Comparison of ENCODE assay signal across 16 cellular contexts in genomic region chr15:72179950-72180581, GRCh38. TPM values are rescaled to one million over a fixed set of nuclear protein-coding genes. Genes with fewer than 3 reads are reported as not detected.
DNase-seq lines count a peak whose midpoint lies in the region; ATAC-seq and TF ChIP-seq lines count a peak whose summit lies in the region.
"Had no signal": no experiment of that assay in that cellular context is flagged by ENCODE, and none has a peak within 500 bp of the region (broad histone marks: within the 10 kb centered on the region; RNA-seq: fewer than 3 reads in every experiment).

No MANE protein-coding gene starts in this region.

- H3K27ac Mint-ChIP-seq in type B pancreatic cell, result no peak overlapping the region

- peaks cover 39% of the 10 kb centered on the region for H3K4me1 ChIP-seq in lower lobe of right lung
- H3K4me1 ChIP-seq: Caco-2 had no signal

- peaks cover 24% of the 10 kb centered on the region for H3K4me1 Mint-ChIP-seq in type B pancreatic cell (ENCODE audit: unreplicated experiment)

- TF ChIP-seq CTCF in dorsolateral prefrontal cortex (IDR thresholded peaks at IDR 0.05 in 54 of 56, conservative IDR thresholded peaks at IDR 0.05 in 2 of 56; ENCODE audit: low read depth in 1 of 56, partially characterized antibody in 56 of 56) (peak in 13 of 56 donors; percentile 6 to 32 (median 19)), lower lobe of right lung (IDR thresholded peaks at IDR 0.05) (no peak), type B pancreatic cell (conservative IDR thresholded peaks at IDR 0.05) (no peak)

- H3K36me3 Mint-ChIP-seq in type B pancreatic cell, result no peaks in the 10 kb centered on the region

- peaks cover 0 to 7% (median 0%) of the 10 kb centered on the region in 45 donors for H3K27me3 ChIP-seq in dorsolateral prefrontal cortex
- H3K27me3 ChIP-seq in lower lobe of right lung (ENCODE audit: low read depth), result peaks cover 11% of the 10 kb centered on the region

- intact Hi-C loops in dorsolateral prefrontal cortex (cut with DNase I), result no loop called here
- intact Hi-C loops in lower lobe of right lung (cut with DNase I), result no loop called here

- H3K27ac ChIP-seq in dorsolateral prefrontal cortex, result peak overlapping the region in 44 of 59 donors; percentile 5 to 78 (median 57)
- H3K27ac ChIP-seq in lower lobe of right lung, result peak overlapping the region; percentile 38
- peak overlapping the region; percentile 67 for H3K27ac ChIP-seq in substantia nigra (ENCODE audit: low read depth, low read length, poor library complexity, severe bottlenecking)
- H3K27ac ChIP-seq: PC-9 had no signal

- no peaks in the 10 kb centered on the region for H3K9me3 ChIP-seq in lower lobe of right lung
- H3K9me3 ChIP-seq: Caco-2 had no signal

- H3K4me3 ChIP-seq in dorsolateral prefrontal cortex, result peak overlapping the region in 8 of 59 donors; percentile 0 to 21 (median 6)
- H3K4me3 ChIP-seq in lower lobe of right lung, result no peak overlapping the region
- H3K4me3 ChIP-seq: PC-9 had no signal

- peak; percentile 7 for DNase-seq in NCI-H748 (lab: John Stamatoyannopoulos, UW; ENCODE audit: unreplicated experiment)
- DNase-seq in NCI-H748 treated with DMSO at 0.1 percent for 48 hours (lab: John Stamatoyannopoulos, UW), result no peak
- peak in 9 of 10 donors; percentile 48 to 84 (median 75) for DNase-seq in dorsolateral prefrontal cortex
- no peak for DNase-seq in lower lobe of right lung
- DNase-seq in substantia nigra (lab: John Stamatoyannopoulos, UW), result peak in 46 of 49 donors; percentile 32 to 91 (median 74)
- DNase-seq in type B pancreatic cell (ENCODE audit: extremely low spot score, unreplicated experiment), result no peak
- DNase-seq in kidney glomerular epithelial cell (lab: John Stamatoyannopoulos, UW), result no peak
- DNase-seq: activated CD4-positive, alpha-beta T cell treated with anti-CD3 and anti-CD28 coated beads, Interleukin-2, amount 50 U/mL, for 48 hours; activated naive CD4-positive, alpha-beta T cell treated with anti-CD3 and anti-CD28 coated beads, Interleukin-2, amount 50 U/mL, for 16 hours; Caco-2; cortex of kidney; NCI-H2171 treated with DMSO at 0.1 percent for 48 hours; PC-9 had no signal

- ATAC-seq in lower lobe of right lung (peak in 1 of 2 donors; percentile 13), SK-N-SH treated with all-trans-retinoic acid at 6 μM for 48 hours (no peak)

- H3K36me3 ChIP-seq in lower lobe of right lung, result no peaks in the 10 kb centered on the region

- H3K27me3 Mint-ChIP-seq in type B pancreatic cell, result peaks cover 16% of the 10 kb centered on the region

- H3K9me3 Mint-ChIP-seq in type B pancreatic cell, result no peaks in the 10 kb centered on the region

- no peak overlapping the region for H3K4me3 Mint-ChIP-seq in type B pancreatic cell

TF ChIP-seq in SK-N-SH treated with all-trans-retinoic acid at 6 μM for 48 hours, 23 proteins besides CTCF, POLR2A, EP300 and RAD21:
- TF ChIP-seq, protein P1, sequence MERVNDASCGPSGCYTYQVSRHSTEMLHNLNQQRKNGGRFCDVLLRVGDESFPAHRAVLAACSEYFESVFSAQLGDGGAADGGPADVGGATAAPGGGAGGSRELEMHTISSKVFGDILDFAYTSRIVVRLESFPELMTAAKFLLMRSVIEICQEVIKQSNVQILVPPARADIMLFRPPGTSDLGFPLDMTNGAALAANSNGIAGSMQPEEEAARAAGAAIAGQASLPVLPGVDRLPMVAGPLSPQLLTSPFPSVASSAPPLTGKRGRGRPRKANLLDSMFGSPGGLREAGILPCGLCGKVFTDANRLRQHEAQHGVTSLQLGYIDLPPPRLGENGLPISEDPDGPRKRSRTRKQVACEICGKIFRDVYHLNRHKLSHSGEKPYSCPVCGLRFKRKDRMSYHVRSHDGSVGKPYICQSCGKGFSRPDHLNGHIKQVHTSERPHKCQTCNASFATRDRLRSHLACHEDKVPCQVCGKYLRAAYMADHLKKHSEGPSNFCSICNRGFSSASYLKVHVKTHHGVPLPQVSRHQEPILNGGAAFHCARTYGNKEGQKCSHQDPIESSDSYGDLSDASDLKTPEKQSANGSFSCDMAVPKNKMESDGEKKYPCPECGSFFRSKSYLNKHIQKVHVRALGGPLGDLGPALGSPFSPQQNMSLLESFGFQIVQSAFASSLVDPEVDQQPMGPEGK (CRISPR knock-in tag; IDR thresholded peaks at IDR 0.05; ENCODE audit: borderline replicate concordance), result no peak
- TF ChIP-seq, protein P2, sequence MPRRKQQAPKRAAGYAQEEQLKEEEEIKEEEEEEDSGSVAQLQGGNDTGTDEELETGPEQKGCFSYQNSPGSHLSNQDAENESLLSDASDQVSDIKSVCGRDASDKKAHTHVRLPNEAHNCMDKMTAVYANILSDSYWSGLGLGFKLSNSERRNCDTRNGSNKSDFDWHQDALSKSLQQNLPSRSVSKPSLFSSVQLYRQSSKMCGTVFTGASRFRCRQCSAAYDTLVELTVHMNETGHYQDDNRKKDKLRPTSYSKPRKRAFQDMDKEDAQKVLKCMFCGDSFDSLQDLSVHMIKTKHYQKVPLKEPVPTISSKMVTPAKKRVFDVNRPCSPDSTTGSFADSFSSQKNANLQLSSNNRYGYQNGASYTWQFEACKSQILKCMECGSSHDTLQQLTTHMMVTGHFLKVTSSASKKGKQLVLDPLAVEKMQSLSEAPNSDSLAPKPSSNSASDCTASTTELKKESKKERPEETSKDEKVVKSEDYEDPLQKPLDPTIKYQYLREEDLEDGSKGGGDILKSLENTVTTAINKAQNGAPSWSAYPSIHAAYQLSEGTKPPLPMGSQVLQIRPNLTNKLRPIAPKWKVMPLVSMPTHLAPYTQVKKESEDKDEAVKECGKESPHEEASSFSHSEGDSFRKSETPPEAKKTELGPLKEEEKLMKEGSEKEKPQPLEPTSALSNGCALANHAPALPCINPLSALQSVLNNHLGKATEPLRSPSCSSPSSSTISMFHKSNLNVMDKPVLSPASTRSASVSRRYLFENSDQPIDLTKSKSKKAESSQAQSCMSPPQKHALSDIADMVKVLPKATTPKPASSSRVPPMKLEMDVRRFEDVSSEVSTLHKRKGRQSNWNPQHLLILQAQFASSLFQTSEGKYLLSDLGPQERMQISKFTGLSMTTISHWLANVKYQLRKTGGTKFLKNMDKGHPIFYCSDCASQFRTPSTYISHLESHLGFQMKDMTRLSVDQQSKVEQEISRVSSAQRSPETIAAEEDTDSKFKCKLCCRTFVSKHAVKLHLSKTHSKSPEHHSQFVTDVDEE (CRISPR knock-in tag; IDR thresholded peaks at IDR 0.05), result no peak
- TF ChIP-seq TCF4 (CRISPR knock-in tag; IDR thresholded peaks at IDR 0.05; ENCODE audit: borderline replicate concordance) (no peak), CSDC2 (CRISPR knock-in tag; IDR thresholded peaks at IDR 0.05) (no peak), CREB5 (CRISPR knock-in tag; IDR thresholded peaks at IDR 0.05; ENCODE audit: low read depth) (no peak), BACH2 (CRISPR knock-in tag; IDR thresholded peaks at IDR 0.05; ENCODE audit: borderline replicate concordance) (no peak), CSRNP3 (CRISPR knock-in tag; IDR thresholded peaks at IDR 0.05) (no peak), ZNF70 (CRISPR knock-in tag; IDR thresholded peaks at IDR 0.05) (no peak)

RNA-seq across cellular contexts. Expression of gene GRAMD2A, which starts 17.5 kb away (rescaled TPM):
- 10 to 100 TPM in 6 of 120 experiments, 1 to 10 TPM in 114; 1.8 to 15.1 (median 5.4) TPM for total RNA-seq in dorsolateral prefrontal cortex
- total RNA-seq in lower lobe of right lung, result 29.3 TPM
- 6.0 and 15.5 TPM in 2 replicates for total RNA-seq in type B pancreatic cell (ENCODE audit: low replicate concordance)
- total RNA-seq: mononuclear cell; T-helper 2 cell treated with Interferon-gamma antibody and Interleukin-4, amounts not matched to agents 100 ng/mL and 5 ng/mL, for 36 hours had no signal

RNA-seq across cellular contexts. Expression of gene PKM, which starts 50.9 kb away (rescaled TPM):
- 1,000 to 10,000 TPM in 51 of 120 experiments, 100 to 1,000 TPM in 69; 496 to 1,260 (median 977) TPM for total RNA-seq in dorsolateral prefrontal cortex
- 443 TPM for total RNA-seq in lower lobe of right lung
- total RNA-seq in type B pancreatic cell (ENCODE audit: low replicate concordance), result 597 and 663 TPM in 2 replicates

Comparison
In these comparisons a context has a peak if more than half of its experiments do, and no peak if none do; other contexts are left out.
1. DNase-seq: peak in NCI-H748 (single experiment), dorsolateral prefrontal cortex (9 of 10) and substantia nigra (46 of 49); none in NCI-H748 treated with DMSO at 0.1 percent for 48 hours (single experiment), lower lobe of right lung (single experiment), type B pancreatic cell (single experiment) and kidney glomerular epithelial cell (single experiment).
2. Peak in every context shown above with its lines, with median percentiles within 50 percentile points of each other: H3K27ac ChIP-seq.